In genomic region chr2:189821953-189822748, GRCh38 we compare ENCODE assay signal across 14 cellular contexts. TPM values are rescaled to one million over a fixed set of nuclear protein-coding genes. Genes with fewer than 3 reads are reported as not detected.
DNase-seq lines count a peak whose midpoint lies in the region; ATAC-seq, FAIRE-seq and TF ChIP-seq lines count a peak whose summit lies in the region.
"Had no signal": no experiment of that assay in that cellular context is flagged by ENCODE, and none has a peak within 500 bp of the region (broad histone marks: within the 10 kb centered on the region; RNA-seq: fewer than 3 reads in every experiment).

No MANE protein-coding gene starts in this region.

- POLR2A ChIA-PET in MCF 10A (lab: Yijun Ruan, JAX) (interaction anchor here (0.7 kb wide), 1 partner anchor 317 kb away, joined by 3 read pairs; no protein-coding TSS in a partner anchor), GM10248 (lab: Yijun Ruan, JAX) (no interaction called here)

- no peaks in the 10 kb centered on the region for H4K20me1 ChIP-seq in keratinocyte (ENCODE audit: control insufficient read depth, extremely low read depth, insufficient read depth, low read length)

- no peaks in the 10 kb centered on the region for H3K9me1 ChIP-seq in keratinocyte (ENCODE audit: control insufficient read depth, extremely low read depth, insufficient read depth, low read length)

- H3K9me3 ChIP-seq in breast epithelium (no peaks in the 10 kb centered on the region), keratinocyte (ENCODE audit: control insufficient read depth, low read depth, low read length) (no peaks in the 10 kb centered on the region)
- H3K9me3 ChIP-seq: heart left ventricle had no signal

- dilution Hi-C loops in keratinocyte (cut with MboI; ENCODE audit: extremely low pct_ligation_motif_present, low sequenced_read_pairs) = no loop called here

- H3K9ac ChIP-seq in keratinocyte (ENCODE audit: control insufficient read depth, extremely low read depth, insufficient read depth, low read length) = no peak overlapping the region

- H2AFZ ChIP-seq in keratinocyte (ENCODE audit: control insufficient read depth, low read length) = no peak overlapping the region

- no peaks in the 10 kb centered on the region for H3K4me1 ChIP-seq in breast epithelium
- no peaks in the 10 kb centered on the region for H3K4me1 ChIP-seq in keratinocyte (ENCODE audit: control insufficient read depth, extremely low read depth, insufficient read depth, low read length)
- H3K4me1 ChIP-seq: heart left ventricle had no signal

- CTCF ChIA-PET in MCF 10A (lab: Yijun Ruan, JAX) (no interaction called here), GM10248 (lab: Yijun Ruan, JAX) (interaction anchor here (0.9 kb wide), 1 partner anchor 16 kb away, joined by 3 read pairs; no protein-coding TSS in a partner anchor)

- in situ Hi-C loops in G401 (cut with HindIII; ENCODE audit: low sequenced_read_pairs) = no loop called here

- no peak overlapping the region for H3K4me3 Mint-ChIP-seq in MCF 10A (ENCODE audit: unreplicated experiment)

- H3K4me3 ChIP-seq in breast epithelium (no peak overlapping the region), keratinocyte (ENCODE audit: control insufficient read depth in 2 of 3, extremely low read depth in 1 of 3, insufficient read depth in 2 of 3, low read depth in 1 of 3, low read length in 3 of 3) (no peak overlapping the region)
- H3K4me3 ChIP-seq: heart left ventricle had no signal

- peaks cover 6% of the 10 kb centered on the region for H3K4me1 Mint-ChIP-seq in MCF 10A (ENCODE audit: insufficient read depth, unreplicated experiment)

- H3K27ac Mint-ChIP-seq in MCF 10A (ENCODE audit: low read depth, unreplicated experiment) = no peak overlapping the region

- ATAC-seq in HG02852 (IDR thresholded peaks at IDR 0.05; ENCODE audit: unreplicated experiment) = no peak

- H3K27ac ChIP-seq in breast epithelium (no peak overlapping the region), keratinocyte (ENCODE audit: control insufficient read depth, insufficient read depth, low read length) (no peak overlapping the region)
- H3K27ac ChIP-seq: heart left ventricle had no signal

- H3K4me2 ChIP-seq in keratinocyte (ENCODE audit: control insufficient read depth, extremely low read depth, insufficient read depth, low read depth, low read length) = no peak overlapping the region

- DNase-seq in MCF 10A (ENCODE audit: unreplicated experiment) (peak; percentile 27), breast epithelium (ENCODE audit: low spot score in 2 of 2) (no peak), amniotic stem cell (lab: John Stamatoyannopoulos, UW) (peak; percentile 29), keratinocyte (ENCODE audit: low read depth, low spot score) (no peak), G401 (ENCODE audit: low spot score) (no peak), T1000 (lab: John Stamatoyannopoulos, UW) (no peak), GM10248 (ENCODE audit: extremely low spot score) (no peak)
- DNase-seq: ACHN; activated CD4-positive, alpha-beta T cell treated with anti-CD3 and anti-CD28 coated beads, Interleukin-2, amount 50 U/mL, for 1 hour; activated gamma-delta T cell; cerebellar nuclear complex; heart left ventricle; NCI-H2029 had no signal

- TF ChIP-seq CTCF in MCF 10A (IDR thresholded peaks at IDR 0.05; ENCODE audit: unreplicated experiment) (no peak), breast epithelium (IDR thresholded peaks at IDR 0.05) (no peak), keratinocyte (optimal IDR thresholded peaks at IDR 0.05 in 1 of 3, IDR thresholded peaks at IDR 0.05 in 1 of 3, conservative IDR thresholded peaks at IDR 0.05 in 1 of 3; ENCODE audit: extremely low read depth in 1 of 3, insufficient read depth in 2 of 3, low read length in 3 of 3) (no peak), GM10248 (IDR thresholded peaks at IDR 0.05; ENCODE audit: control extremely low read depth, extremely low read depth, low read depth, missing control alignments) (no peak)

- no peaks in the 10 kb centered on the region for H3K27me3 Mint-ChIP-seq in MCF 10A (ENCODE audit: insufficient read depth, unreplicated experiment)

- H3K36me3 ChIP-seq in breast epithelium (no peaks in the 10 kb centered on the region), keratinocyte (ENCODE audit: control insufficient read depth in 2 of 2, extremely low read depth in 1 of 2, insufficient read depth in 2 of 2, low read length in 2 of 2) (peaks cover 0 to 9% of the 10 kb centered on the region in 2 experiments)

- H3K9me3 Mint-ChIP-seq in MCF 10A (ENCODE audit: unreplicated experiment) = no peaks in the 10 kb centered on the region

- BruUV-seq in MCF 10A (replicated peaks; lab: Mats Ljungman, UMichigan) = no TSS peak

- H3K79me2 ChIP-seq in keratinocyte (ENCODE audit: control insufficient read depth, insufficient read depth, low read length) = no peaks in the 10 kb centered on the region

- intact Hi-C loops in MCF 10A (cut with micrococcal nuclease) = no loop called here
- intact Hi-C loops in breast epithelium (cut with DNase I; ENCODE audit: low total_unique reads) = no loop called here

- H3K27me3 ChIP-seq in breast epithelium (no peaks in the 10 kb centered on the region), keratinocyte (ENCODE audit: control insufficient read depth, extremely low read depth, insufficient read depth, low read length) (no peaks in the 10 kb centered on the region)
- H3K27me3 ChIP-seq: heart left ventricle had no signal

- peak; percentile 71 for FAIRE-seq in keratinocyte (lab: Jason Lieb, UNC)

- H3K36me3 Mint-ChIP-seq in MCF 10A (ENCODE audit: insufficient read depth, unreplicated experiment) = peaks cover 33% of the 10 kb centered on the region

- TF ChIP-seq POLR2A in breast epithelium (IDR thresholded peaks at IDR 0.05) = no peak

RNA-seq across cellular contexts. Expression of gene PMS1, which starts 37.9 kb away (rescaled TPM):
- total RNA-seq in MCF 10A (2022) (38.3 and 50.9 TPM in 2 replicates), breast epithelium (10 to 100 TPM; 18.1 to 29.1 (median 21.0) TPM)
- polyA plus RNA-seq in keratinocyte = 8.3 to 14.8 TPM (median 8.6 TPM) in 3 replicates
- polyA plus RNA-seq in keratinocyte (2011; ENCODE audit: low read depth) = 7.2 TPM
- polyA plus RNA-seq in keratinocyte (2011; cell fraction: cytosol; rRNA removed) = 4.2 and 7.2 TPM in 2 replicates
- 12.0 and 18.6 TPM in 2 replicates for polyA plus RNA-seq in keratinocyte (2011; cell fraction: nucleus; rRNA removed)
- polyA plus RNA-seq in keratinocyte (2012; ENCODE audit: low replicate concordance) = 5.1 and 8.8 TPM in 2 replicates
- polyA minus RNA-seq in keratinocyte = 5.3 to 15.6 TPM (median 10.3 TPM) in 3 replicates
- polyA minus RNA-seq in keratinocyte (2011; cell fraction: cytosol; rRNA and poly(A)+ RNA removed) = 8.2 TPM
- polyA minus RNA-seq in keratinocyte (2011; cell fraction: nucleus; rRNA and poly(A)+ RNA removed) = 8.9 and 25.4 TPM in 2 replicates
- total RNA-seq in G401 (2014; rRNA removed; shearing (Covaris generic)) = 25.2 and 28.2 TPM in 2 replicates

RNA-seq across cellular contexts. Expression of gene ORMDL1, which starts 38.0 kb away (rescaled TPM):
- total RNA-seq in MCF 10A (2022) = 83.0 and 85.1 TPM in 2 replicates
- 10 to 100 TPM; 85.2 to 97.0 (median 90.6) TPM for total RNA-seq in breast epithelium
- 35.8 to 86.2 TPM (median 76.0 TPM) in 3 replicates for polyA plus RNA-seq in keratinocyte
- 10.9 TPM for polyA plus RNA-seq in keratinocyte (2011; ENCODE audit: low read depth)
- 21.9 and 43.2 TPM in 2 replicates for polyA plus RNA-seq in keratinocyte (2011; cell fraction: cytosol; rRNA removed)
- 175 and 209 TPM in 2 replicates for polyA plus RNA-seq in keratinocyte (2011; cell fraction: nucleus; rRNA removed)
- 29.4 and 43.6 TPM in 2 replicates for polyA plus RNA-seq in keratinocyte (2012; ENCODE audit: low replicate concordance)
- polyA minus RNA-seq in keratinocyte = 11.5 to 29.5 TPM (median 19.0 TPM) in 3 replicates
- 9.8 TPM for polyA minus RNA-seq in keratinocyte (2011; cell fraction: cytosol; rRNA and poly(A)+ RNA removed)
- 19.8 and 31.6 TPM in 2 replicates for polyA minus RNA-seq in keratinocyte (2011; cell fraction: nucleus; rRNA and poly(A)+ RNA removed)
- total RNA-seq in G401 (2014; rRNA removed; shearing (Covaris generic)) = 39.1 and 63.5 TPM in 2 replicates

RNA-seq across cellular contexts. Expression of gene OSGEPL1, which starts 59.6 kb away (rescaled TPM):
- total RNA-seq in MCF 10A (2022) (3.7 and 5.1 TPM in 2 replicates), breast epithelium (10 to 100 TPM in 1 of 3 donors, 1 to 10 TPM in 2; 5.3 to 11.6 (median 9.2) TPM)
- 6.0 to 12.0 TPM (median 8.7 TPM) in 3 replicates for polyA plus RNA-seq in keratinocyte
- polyA plus RNA-seq in keratinocyte (2011; ENCODE audit: low read depth) = 3.1 TPM
- 3.5 and 7.6 TPM in 2 replicates for polyA plus RNA-seq in keratinocyte (2011; cell fraction: cytosol; rRNA removed)
- 11.2 and 12.0 TPM in 2 replicates for polyA plus RNA-seq in keratinocyte (2011; cell fraction: nucleus; rRNA removed)
- polyA plus RNA-seq in keratinocyte (2012; ENCODE audit: low replicate concordance) = 5.2 and 6.1 TPM in 2 replicates
- 3.4 to 5.8 TPM (median 4.3 TPM) in 3 replicates for polyA minus RNA-seq in keratinocyte
- 3.5 TPM for polyA minus RNA-seq in keratinocyte (2011; cell fraction: cytosol; rRNA and poly(A)+ RNA removed)
- 4.7 and 5.2 TPM in 2 replicates for polyA minus RNA-seq in keratinocyte (2011; cell fraction: nucleus; rRNA and poly(A)+ RNA removed)
- 7.6 and 8.6 TPM in 2 replicates for total RNA-seq in G401 (2014; rRNA removed; shearing (Covaris generic))

Comparison
In these comparisons a context has a peak if more than half of its experiments do, and no peak if none do; other contexts are left out.
1. DNase-seq: peak in MCF 10A (single experiment) and amniotic stem cell (single experiment); none in breast epithelium (0 of 2), keratinocyte (single experiment), G401 (single experiment), T1000 (single experiment) and GM10248 (single experiment).